35 cellular contexts compared by ENCODE assay signal in the genomic region with DNA sequence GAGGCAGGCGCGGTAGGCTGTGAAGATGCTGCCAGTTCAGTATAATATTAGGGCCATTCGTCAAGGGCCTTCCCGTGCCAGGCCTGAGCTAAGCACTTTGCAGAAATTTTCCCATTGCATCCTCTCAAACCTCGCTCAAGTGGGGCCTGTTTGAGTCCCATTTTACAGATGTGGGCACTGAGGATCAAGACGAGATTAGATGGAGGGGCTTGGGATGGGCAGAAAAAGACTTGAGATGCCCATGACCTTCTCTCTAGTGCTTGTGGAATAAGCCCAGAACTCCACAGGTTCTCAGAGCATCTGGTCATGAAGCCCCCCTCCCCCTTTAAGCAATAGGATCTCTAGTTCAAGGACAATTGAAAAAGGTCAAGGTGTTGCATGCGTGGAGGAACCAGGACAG. TPM values are rescaled to one million over a fixed set of nuclear protein-coding genes. Genes with fewer than 3 reads are reported as not detected.
"Had no signal": no experiment of that assay in that cellular context is flagged by ENCODE, and none has a peak within 500 bp of the region (broad histone marks: within the 10 kb centered on the region; RNA-seq: fewer than 3 reads in every experiment).

No MANE protein-coding gene starts in this region.

- H3K36me3 ChIP-seq: ovary, spleen, suprapubic skin, tibial artery, transverse colon, upper lobe of right lung, uterus had no signal

- H3K4me3 ChIP-seq: ovary, psoas muscle, skin epidermis, smooth muscle cell, spleen, suprapubic skin, testis, tibial artery, transverse colon, upper lobe of right lung, uterus had no signal

- H3K27me3 ChIP-seq: ovary, testis, upper lobe of right lung, uterus had no signal

- H2AFZ ChIP-seq: parathyroid adenoma had no signal

- ATAC-seq: naive thymus-derived CD8-positive, alpha-beta T cell; natural killer cell treated with Interleukin-12 subunit alpha and Interleukin-12 subunit beta and Interleukin-15 and Interleukin-18, amount 100 ng/mL, for 72 hours; psoas muscle; right cardiac atrium; sciatic nerve; stimulated activated memory B cell treated with anti-CD40 and anti-IgM and Interleukin-4, amounts not matched to agents 10 μg/mL and 1 μg/mL and 100 μg/mL, for 72 hours; stimulated activated naive CD8-positive, alpha-beta T cell treated with anti-CD3 and anti-CD28 coated beads, Interleukin-15, amount 100 ng/mL, for 72 hours; stimulated activated naive CD8-positive, alpha-beta T cell treated with anti-CD3 and anti-CD28 coated beads, Interleukin-15, Interleukin-2, amounts not matched to agents 100 U/mL and 50 U/mL, for 24 hours; upper lobe of right lung had no signal

- DNase-seq: naive thymus-derived CD8-positive, alpha-beta T cell; nephron progenitor cell; occipital lobe; ovary; posterior cingulate gyrus; psoas muscle; spleen; stimulated activated CD4-positive, alpha-beta T cell treated with anti-CD3 and anti-CD28 coated beads, Interleukin-12 subunit alpha, Interleukin-12 subunit beta, amount 100 ng/mL, for 4 hours; stimulated activated CD4-positive, alpha-beta T cell treated with anti-CD3 and anti-CD28 coated beads, Interleukin-1b, Interleukin-23, amount 100 ng/mL, for 48 hours; stimulated activated CD4-positive, alpha-beta T cell treated with anti-CD3 and anti-CD28 coated beads, Interleukin-4, amount 100 ng/mL, for 1 hour; stimulated activated CD4-positive, alpha-beta T cell treated with anti-CD3 and anti-CD28 coated beads, Interleukin-4, amount 100 ng/mL, for 4 hours; stimulated activated CD8-positive, alpha-beta memory T cell treated with anti-CD3 and anti-CD28 coated beads, Interleukin-4, amount 100 ng/mL, for 48 hours; stimulated activated naive CD4-positive, alpha-beta T cell; stimulated activated naive CD8-positive, alpha-beta T cell treated with anti-CD3 and anti-CD28 coated beads, Interleukin-15, amount 100 ng/mL, for 72 hours; stimulated activated naive CD8-positive, alpha-beta T cell treated with anti-CD3 and anti-CD28 coated beads, Interleukin-15, Interleukin-2, amounts not matched to agents 100 U/mL and 50 U/mL, for 24 hours; substantia nigra; testis; tibial artery; transverse colon; upper lobe of right lung; uterus had no signal

- H3K27ac ChIP-seq: ovary, parathyroid adenoma, psoas muscle, skin epidermis, spleen, suprapubic skin, testis, tibial artery, transverse colon, upper lobe of right lung, uterus had no signal

- H3K27ac Mint-ChIP-seq: naive thymus-derived CD8-positive, alpha-beta T cell; natural killer cell treated with Interleukin-12 subunit alpha and Interleukin-12 subunit beta and Interleukin-15 and Interleukin-18, amount 100 ng/mL, for 72 hours; nephron progenitor cell; progenitor cell of endocrine pancreas; stimulated activated memory B cell treated with anti-CD40 and anti-IgM and Interleukin-4, amounts not matched to agents 10 μg/mL and 1 μg/mL and 100 μg/mL, for 72 hours; stimulated activated naive CD8-positive, alpha-beta T cell treated with anti-CD3 and anti-CD28 coated beads, Interleukin-15, amount 100 ng/mL, for 72 hours; type B pancreatic cell had no signal

- H3K9ac ChIP-seq: parathyroid adenoma had no signal

- H3K4me3 Mint-ChIP-seq: naive thymus-derived CD8-positive, alpha-beta T cell; natural killer cell treated with Interleukin-12 subunit alpha and Interleukin-12 subunit beta and Interleukin-15 and Interleukin-18, amount 100 ng/mL, for 72 hours; nephron progenitor cell; neural crest cell; stimulated activated memory B cell treated with anti-CD40 and anti-IgM and Interleukin-4, amounts not matched to agents 10 μg/mL and 1 μg/mL and 100 μg/mL, for 72 hours; stimulated activated naive CD8-positive, alpha-beta T cell treated with anti-CD3 and anti-CD28 coated beads, Interleukin-15, amount 100 ng/mL, for 72 hours; type B pancreatic cell had no signal

- H3K9me3 ChIP-seq: ovary, psoas muscle, spleen, suprapubic skin, testis, tibial artery, transverse colon, upper lobe of right lung, uterus had no signal

- H3K79me2 ChIP-seq: parathyroid adenoma had no signal

- H3K4me2 ChIP-seq: smooth muscle cell had no signal

- H3K4me1 Mint-ChIP-seq: naive thymus-derived CD8-positive, alpha-beta T cell; nephron progenitor cell; neural crest cell; stimulated activated memory B cell treated with anti-CD40 and anti-IgM and Interleukin-4, amounts not matched to agents 10 μg/mL and 1 μg/mL and 100 μg/mL, for 72 hours; stimulated activated naive CD8-positive, alpha-beta T cell treated with anti-CD3 and anti-CD28 coated beads, Interleukin-15, amount 100 ng/mL, for 72 hours had no signal

- H3K4me1 ChIP-seq: parathyroid adenoma, psoas muscle, spleen, suprapubic skin, testis, tibial artery, transverse colon, upper lobe of right lung, uterus had no signal

- H3K36me3 Mint-ChIP-seq: naive thymus-derived CD8-positive, alpha-beta T cell; natural killer cell treated with Interleukin-12 subunit alpha and Interleukin-12 subunit beta and Interleukin-15 and Interleukin-18, amount 100 ng/mL, for 72 hours; stimulated activated memory B cell treated with anti-CD40 and anti-IgM and Interleukin-4, amounts not matched to agents 10 μg/mL and 1 μg/mL and 100 μg/mL, for 72 hours; type B pancreatic cell had no signal

RNA-seq across cellular contexts. Expression of a gene that starts 9.9 kb away (rescaled TPM):
- total RNA-seq: naive thymus-derived CD8-positive, alpha-beta T cell; natural killer cell treated with Interleukin-12 subunit alpha and Interleukin-12 subunit beta and Interleukin-15 and Interleukin-18, amount 100 ng/mL, for 72 hours; neural crest cell; osteoblast; ovary; psoas muscle; renal cortical epithelial cell; right cardiac atrium; sciatic nerve; smooth muscle cell; transverse colon; upper lobe of right lung; urinary bladder had no signal
- polyA plus RNA-seq: naive thymus-derived CD8-positive, alpha-beta T cell; right cardiac atrium; smooth muscle cell; urinary bladder had no signal
